11 cellular contexts compared by ENCODE assay signal in the genomic region with DNA sequence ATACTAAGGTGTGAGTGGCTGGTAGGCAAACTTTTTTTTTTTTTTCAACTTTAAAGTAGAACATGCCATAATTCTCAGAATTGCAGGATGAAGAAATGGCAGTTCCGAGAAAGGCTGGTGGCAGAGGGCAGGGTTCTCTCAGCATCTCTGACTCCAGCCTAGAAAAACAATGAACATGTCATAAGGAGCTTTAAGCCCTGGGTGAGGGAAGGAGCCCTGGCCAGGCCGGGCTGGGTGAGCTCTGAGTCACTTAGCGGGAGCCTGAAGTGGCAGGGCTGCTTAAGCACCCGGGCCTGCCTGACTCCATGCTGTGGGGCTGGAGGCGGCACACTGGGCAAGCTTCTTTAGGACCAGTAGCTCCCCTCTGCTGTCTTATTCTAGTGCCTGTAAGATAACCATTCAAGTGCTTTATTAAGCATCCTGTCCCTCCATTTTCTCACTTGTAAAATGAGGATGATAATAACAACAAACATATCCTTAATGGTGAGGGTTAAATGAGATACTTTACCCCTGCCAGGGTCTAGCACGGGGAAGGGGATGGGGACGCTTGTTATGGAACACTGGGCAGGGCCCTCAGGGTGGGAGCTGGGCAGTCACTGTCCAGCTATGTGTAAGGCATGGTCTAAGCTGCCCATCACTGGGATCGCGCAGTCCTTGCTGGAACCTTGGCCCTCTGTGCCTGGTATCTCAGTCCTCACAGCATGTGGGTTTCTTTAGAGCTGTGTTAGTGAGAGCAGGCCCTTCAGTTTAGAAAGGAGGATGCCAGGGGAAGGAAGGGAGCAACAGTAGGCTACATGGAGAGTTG. TPM values are rescaled to one million over a fixed set of nuclear protein-coding genes. Genes with fewer than 3 reads are reported as not detected.
DNase-seq lines count a peak whose midpoint lies in the region; ATAC-seq and TF ChIP-seq lines count a peak whose summit lies in the region.
"Had no signal": no experiment of that assay in that cellular context is flagged by ENCODE, and none has a peak within 500 bp of the region (broad histone marks: within the 10 kb centered on the region; RNA-seq: fewer than 3 reads in every experiment).

No MANE protein-coding gene starts in this region.

- TF ChIP-seq CTCF in fibroblast of villous mesenchyme (IDR thresholded peaks at IDR 0.05; ENCODE audit: insufficient read depth, low read depth, low read length) = no peak

- no peak for ATAC-seq in HG02852 (IDR thresholded peaks at IDR 0.05; ENCODE audit: unreplicated experiment)
- ATAC-seq in HG03280 (IDR thresholded peaks at IDR 0.05; ENCODE audit: unreplicated experiment) = no peak
- ATAC-seq: psoas muscle had no signal

- no peak overlapping the region for H3K4me3 ChIP-seq in fibroblast of villous mesenchyme (ENCODE audit: low read depth, low read length)
- H3K4me3 ChIP-seq: psoas muscle, tibial nerve had no signal

- peak; percentile 28 for DNase-seq in stimulated activated CD4-positive, alpha-beta T cell treated with anti-CD3 and anti-CD28 coated beads, Interleukin-1b, Interleukin-23, amount 100 ng/mL, for 48 hours
- DNase-seq in stimulated activated CD4-positive, alpha-beta T cell treated with anti-CD3 and anti-CD28 coated beads, Interleukin-4, amount 100 ng/mL, for 1 hour = no peak
- DNase-seq in activated CD4-positive, alpha-beta T cell treated with anti-CD3 and anti-CD28 coated beads, Interleukin-2, amount 50 U/mL, for 48 hours = peak; percentile 19 to 26
- DNase-seq in fibroblast of villous mesenchyme (ENCODE audit: low read depth) = peak; percentile 36
- DNase-seq in ecto neural progenitor cell (ENCODE audit: low spot score) = no peak
- DNase-seq in NCI-H510A treated with DMSO at 0.1 percent for 48 hours (lab: John Stamatoyannopoulos, UW) = no peak
- DNase-seq: DMS153 had no signal

RNA-seq across cellular contexts. Expression of gene SMAD6, which starts 18.4 kb away (rescaled TPM):
- 3.0 and 3.5 TPM in 2 replicates for total RNA-seq in fibroblast of villous mesenchyme

Comparison
In these comparisons a context has a peak if more than half of its experiments do, and no peak if none do; other contexts are left out.
1. DNase-seq: peak in stimulated activated CD4-positive, alpha-beta T cell treated with anti-CD3 and anti-CD28 coated beads, Interleukin-1b, Interleukin-23, amount 100 ng/mL, for 48 hours (single experiment), activated CD4-positive, alpha-beta T cell treated with anti-CD3 and anti-CD28 coated beads, Interleukin-2, amount 50 U/mL, for 48 hours (2 of 2) and fibroblast of villous mesenchyme (single experiment); none in stimulated activated CD4-positive, alpha-beta T cell treated with anti-CD3 and anti-CD28 coated beads, Interleukin-4, amount 100 ng/mL, for 1 hour (single experiment), ecto neural progenitor cell (single experiment) and NCI-H510A treated with DMSO at 0.1 percent for 48 hours (single experiment).